ENCODE assay signal across 23 cellular contexts in the genomic region with DNA sequence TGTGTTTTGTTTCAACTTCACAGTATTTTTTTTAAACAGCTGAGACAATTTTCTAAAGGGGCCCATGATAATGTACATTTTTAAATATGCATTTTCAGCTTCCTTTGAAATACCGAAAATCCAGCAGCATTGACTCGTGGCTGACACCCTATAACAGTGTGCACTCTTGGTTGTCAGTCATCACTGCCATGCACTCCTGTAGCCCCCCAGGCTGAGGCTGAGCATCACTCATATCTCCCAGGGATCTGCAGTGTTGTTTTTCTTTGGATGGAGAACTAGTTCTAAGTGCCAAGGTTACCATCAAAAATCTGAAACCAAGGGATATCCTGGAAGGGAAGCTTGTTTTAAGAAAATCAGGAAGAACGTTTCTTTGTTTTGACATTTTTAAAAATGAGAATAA.
"Had no signal": no experiment of that assay in that cellular context is flagged by ENCODE, and none has a peak within 500 bp of the region (broad histone marks: within the 10 kb centered on the region; RNA-seq: fewer than 3 reads in every experiment).

No MANE protein-coding gene starts in this region.

- H2AFZ ChIP-seq: parathyroid adenoma had no signal

- H3K9ac ChIP-seq: parathyroid adenoma had no signal

- H3K79me2 ChIP-seq: parathyroid adenoma had no signal

- ATAC-seq: gastroesophageal sphincter, left cardiac atrium, left ventricle myocardium superior, right cardiac atrium had no signal

- H3K9me3 ChIP-seq: upper lobe of left lung had no signal

- H3K27me3 ChIP-seq: gastroesophageal sphincter, spleen, upper lobe of left lung had no signal

- H3K36me3 ChIP-seq: gastroesophageal sphincter, spleen, upper lobe of left lung had no signal

- H3K27ac Mint-ChIP-seq: activated T-helper 17 cell treated with anti-CD3 and anti-CD28 coated beads, Interleukin-2, amount 50 U/mL, for 72 hours; naive B cell; stimulated activated naive CD8-positive, alpha-beta T cell treated with anti-CD3 and anti-CD28 coated beads, Interleukin-15, Interleukin-2, amounts not matched to agents 100 ng/mL and 50 ng/mL, for 24 hours had no signal

- H3K4me3 Mint-ChIP-seq: activated T-helper 17 cell treated with anti-CD3 and anti-CD28 coated beads, Interleukin-2, amount 50 U/mL, for 72 hours; naive B cell; stimulated activated naive CD8-positive, alpha-beta T cell treated with anti-CD3 and anti-CD28 coated beads, Interleukin-15, Interleukin-2, amounts not matched to agents 100 ng/mL and 50 ng/mL, for 24 hours had no signal

- H3K4me1 ChIP-seq: gastroesophageal sphincter, parathyroid adenoma had no signal

- DNase-seq: activated CD4-positive, alpha-beta T cell treated with anti-CD3 and anti-CD28 coated beads for 4 hours; activated CD4-positive, alpha-beta T cell treated with anti-CD3 and anti-CD28 coated beads, Interleukin-2, amount 50 U/mL, for 48 hours; activated CD4-positive, CD25-positive, alpha-beta regulatory T cell; activated CD8-positive, alpha-beta memory T cell treated with anti-CD3 and anti-CD28 coated beads, Interleukin-2, amount 50 U/mL, for 4 hours; activated gamma-delta T cell treated with Interleukin-2 at 50 U/mL for 16 hours; activated naive CD4-positive, alpha-beta T cell treated with anti-CD3 and anti-CD28 coated beads, Interleukin-2, amount 50 U/mL, for 16 hours; activated T-cell treated with anti-CD3 and anti-CD28 coated beads, Interleukin-2, amount 50 U/mL, for 1 hour; amniotic stem cell; caudate nucleus; cortex of kidney; hippocampal formation; left cardiac atrium; left ventricle myocardium superior; naive B cell; right cardiac atrium; spleen; stimulated activated CD4-positive, alpha-beta T cell treated with anti-CD3 and anti-CD28 coated beads, Interleukin-2, amount 100 ng/mL, for 48 hours; substantia nigra; upper lobe of left lung had no signal

- H3K9me3 Mint-ChIP-seq: activated T-helper 17 cell treated with anti-CD3 and anti-CD28 coated beads, Interleukin-2, amount 50 U/mL, for 72 hours; stimulated activated naive CD8-positive, alpha-beta T cell treated with anti-CD3 and anti-CD28 coated beads, Interleukin-15, Interleukin-2, amounts not matched to agents 100 ng/mL and 50 ng/mL, for 24 hours had no signal

- H3K27me3 Mint-ChIP-seq: activated T-helper 17 cell treated with anti-CD3 and anti-CD28 coated beads, Interleukin-2, amount 50 U/mL, for 72 hours; stimulated activated naive CD8-positive, alpha-beta T cell treated with anti-CD3 and anti-CD28 coated beads, Interleukin-15, Interleukin-2, amounts not matched to agents 100 ng/mL and 50 ng/mL, for 24 hours had no signal

- H3K27ac ChIP-seq: gastroesophageal sphincter, parathyroid adenoma, upper lobe of left lung had no signal

- H3K4me3 ChIP-seq: gastroesophageal sphincter, spleen, upper lobe of left lung had no signal
